In genomic region chr15:101033801-101034200, GRCh38 we compare ENCODE assay signal across 26 cellular contexts.
"Had no signal": no experiment of that assay in that cellular context is flagged by ENCODE, and none has a peak within 500 bp of the region (broad histone marks: within the 10 kb centered on the region; RNA-seq: fewer than 3 reads in every experiment).

No MANE protein-coding gene starts in this region.

- H3K4me3 Mint-ChIP-seq: activated CD8-positive, alpha-beta memory T cell treated with anti-CD3 and anti-CD28 coated beads, Interleukin-2, amount 10 ng/mL, durations not matched to agents 7 days and 5 days; activated CD8-positive, alpha-beta T cell treated with anti-CD3 and anti-CD28 coated beads, Interleukin-2, amount 10 ng/mL, durations not matched to agents 7 days and 5 days; activated naive CD8-positive, alpha-beta T cell treated with anti-CD3 and anti-CD28 coated beads, Interleukin-2, amount 50 U/mL, for 24 hours; nephron; T-helper 1 cell treated with Interleukin-12 subunit alpha and Interleukin-12 subunit beta and Interleukin-4 antibody, amounts not matched to agents 30 μg/mL and 1 μg/mL, for 36 hours had no signal

- H3K9me3 ChIP-seq: colonic mucosa, mucosa of descending colon, suprapubic skin had no signal

- DNase-seq: activated CD4-positive, alpha-beta T cell treated with anti-CD3 and anti-CD28 coated beads for 1 hour; activated CD8-positive, alpha-beta memory T cell treated with anti-CD3 and anti-CD28 coated beads, Interleukin-2, amount 10 ng/mL, durations not matched to agents 7 days and 5 days; activated CD8-positive, alpha-beta T cell treated with anti-CD3 and anti-CD28 coated beads, Interleukin-2, amount 10 ng/mL, durations not matched to agents 7 days and 5 days; activated effector memory CD4-positive, alpha-beta T cell treated with Interleukin-2 at 50 U/mL for 16 hours; activated naive CD4-positive, alpha-beta T cell treated with Interleukin-2 at 50 U/mL for 16 hours; activated naive CD8-positive, alpha-beta T cell treated with anti-CD3 and anti-CD28 coated beads, Interleukin-2, amount 50 U/mL, for 24 hours; amygdala; cerebellar nuclear complex; colonic mucosa; effector memory CD4-positive, alpha-beta T cell; erythroblast; islet precursor cell; left ventricle myocardium inferior; mucosa of descending colon; posterior cingulate gyrus; right cardiac atrium; stimulated activated naive CD4-positive, alpha-beta T cell; T-helper 9 cell; tibial artery had no signal

- H3K36me3 ChIP-seq: cardiac muscle cell, colonic mucosa had no signal

- H3K4me1 Mint-ChIP-seq: nephron had no signal

- H3K4me1 ChIP-seq: colonic mucosa, gastroesophageal sphincter, left ventricle myocardium inferior, suprapubic skin, tibial artery had no signal

- H3K27me3 ChIP-seq: cardiac muscle cell, colonic mucosa, hepatocyte, suprapubic skin, tibial artery had no signal

- H3K4me3 ChIP-seq: cardiac muscle cell, colonic mucosa, gastroesophageal sphincter, hepatocyte, left ventricle myocardium inferior, lung, mucosa of descending colon, suprapubic skin, tibial artery had no signal

- ATAC-seq: activated CD8-positive, alpha-beta memory T cell treated with anti-CD3 and anti-CD28 coated beads, Interleukin-2, amount 10 ng/mL, durations not matched to agents 7 days and 5 days; activated CD8-positive, alpha-beta T cell treated with anti-CD3 and anti-CD28 coated beads, Interleukin-2, amount 10 ng/mL, durations not matched to agents 7 days and 5 days; activated naive CD8-positive, alpha-beta T cell treated with anti-CD3 and anti-CD28 coated beads, Interleukin-2, amount 50 U/mL, for 24 hours; gastroesophageal sphincter; mucosa of descending colon; right cardiac atrium had no signal

- H3K27ac Mint-ChIP-seq: activated CD8-positive, alpha-beta memory T cell treated with anti-CD3 and anti-CD28 coated beads, Interleukin-2, amount 10 ng/mL, durations not matched to agents 7 days and 5 days; activated CD8-positive, alpha-beta T cell treated with anti-CD3 and anti-CD28 coated beads, Interleukin-2, amount 10 ng/mL, durations not matched to agents 7 days and 5 days; activated naive CD8-positive, alpha-beta T cell treated with anti-CD3 and anti-CD28 coated beads, Interleukin-2, amount 50 U/mL, for 24 hours; nephron; T-helper 1 cell treated with Interleukin-12 subunit alpha and Interleukin-12 subunit beta and Interleukin-4 antibody, amounts not matched to agents 30 μg/mL and 1 μg/mL, for 36 hours had no signal

- H3K27ac ChIP-seq: cardiac muscle cell, colonic mucosa, gastroesophageal sphincter, hepatocyte, left ventricle myocardium inferior, suprapubic skin, tibial artery had no signal
